Comparison of ENCODE assay signal across 8 cellular contexts in the genomic region with DNA sequence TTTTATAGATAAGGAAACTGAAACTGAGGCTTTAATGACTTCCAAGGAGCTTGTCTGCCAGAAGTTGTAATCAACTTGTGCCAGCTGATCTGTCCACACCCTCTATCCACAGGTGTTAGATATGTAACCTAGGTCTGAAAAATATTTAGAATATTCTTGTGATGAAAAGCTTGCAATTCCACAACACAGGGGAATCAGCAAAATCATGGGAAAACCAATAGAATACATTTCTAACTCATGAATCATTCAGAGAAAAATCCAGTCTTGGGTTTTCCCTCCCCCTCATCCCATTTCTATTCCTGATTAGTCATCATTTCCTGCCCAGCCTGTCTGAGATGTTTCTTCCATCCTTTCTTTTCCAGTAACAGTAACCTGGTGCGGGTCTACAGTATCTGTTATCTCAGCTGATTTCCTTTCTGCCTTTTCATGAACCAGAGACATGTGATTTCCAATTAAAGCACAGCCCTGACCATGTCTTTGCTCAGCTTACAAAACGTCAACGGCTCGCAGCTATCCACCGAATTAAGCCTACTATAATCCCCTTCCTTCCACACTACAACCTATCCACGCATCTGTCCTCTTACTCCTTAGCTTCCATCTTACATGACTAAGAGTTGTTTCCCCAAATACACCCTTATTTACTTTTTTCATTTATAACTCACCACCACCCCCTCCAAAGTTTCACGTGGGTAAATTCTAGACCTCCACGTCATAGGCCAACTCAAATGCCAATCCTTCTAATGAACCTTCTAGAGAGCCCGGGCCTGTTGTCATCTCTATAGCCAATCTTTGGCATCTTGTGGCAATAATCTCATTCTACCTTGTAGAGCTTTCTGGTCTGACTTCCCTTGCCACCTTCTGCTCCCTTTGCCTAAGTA. TPM values are rescaled to one million over a fixed set of nuclear protein-coding genes. Genes with fewer than 3 reads are reported as not detected.
A peak's percentile ranks its signal among the peaks of the same experiment; 100 is the strongest.
DNase-seq lines count a peak whose midpoint lies in the region; ATAC-seq and TF ChIP-seq lines count a peak whose summit lies in the region.

No MANE protein-coding gene starts in this region.

- peak overlapping the region; percentile 92 to 100 (median 98) for H3K27ac Mint-ChIP-seq in naive thymus-derived CD8-positive, alpha-beta T cell

- peak overlapping the region; percentile 78 to 95 (median 88) for H3K4me3 Mint-ChIP-seq in naive thymus-derived CD8-positive, alpha-beta T cell

- peaks cover 0 to 2% (median 0%) of the 10 kb centered on the region in 5 donors for H3K27me3 Mint-ChIP-seq in naive thymus-derived CD8-positive, alpha-beta T cell

- H3K27ac ChIP-seq in VCaP = peak overlapping the region; percentile 93
- H3K27ac ChIP-seq in esophagus muscularis mucosa (replicated peaks in 1 of 4) = peak overlapping the region; percentile 90 to 95 (median 90)

- H3K36me3 ChIP-seq in esophagus muscularis mucosa = no peaks in the 10 kb centered on the region

- H3K36me3 Mint-ChIP-seq in naive thymus-derived CD8-positive, alpha-beta T cell = no peaks in the 10 kb centered on the region

- 23% methylated on average over 9 of the region's 9 CpGs for WGBS in esophagus muscularis mucosa

- TF ChIP-seq POLR2A in esophagus muscularis mucosa (IDR thresholded peaks at IDR 0.05; ENCODE audit: low read depth) = no peak

- H3K4me3 ChIP-seq in esophagus muscularis mucosa = peak overlapping the region; percentile 71 to 90 (median 83)

- DNase-seq in D341Med (ENCODE audit: low spot score) (peak; percentile 46), HS-27A (ENCODE audit: low read depth) (peak; percentile 95), esophagus muscularis mucosa (ENCODE audit: extremely low spot score) (no peak), posterior vena cava (ENCODE audit: low spot score) (no peak)
- no peak for DNase-seq in naive thymus-derived CD8-positive, alpha-beta T cell

- no peak for TF ChIP-seq EP300 in esophagus muscularis mucosa (IDR thresholded peaks at IDR 0.05)

- POLR2A ChIA-PET in naive thymus-derived CD8-positive, alpha-beta T cell (lab: Charles Lee) = interaction anchor here (0.6 to 3.1 kb wide), 7 partner anchors 9 to 440 kb away, joined by 3 to 33 read pairs (median 5); a partner anchor contains a TSS

- peak; percentile 15 for ATAC-seq in GM19324 (IDR thresholded peaks at IDR 0.05; ENCODE audit: low FRiP score, unreplicated experiment)
- ATAC-seq in naive thymus-derived CD8-positive, alpha-beta T cell = peak in 1 of 2 donors; percentile 3
- no peak for ATAC-seq in HG03045 (IDR thresholded peaks at IDR 0.05; ENCODE audit: unreplicated experiment)

- H3K4me1 ChIP-seq in esophagus muscularis mucosa = peaks cover 19 to 38% (median 31%) of the 10 kb centered on the region in 4 donors

- H3K4me1 Mint-ChIP-seq in naive thymus-derived CD8-positive, alpha-beta T cell = peaks cover 12 to 31% (median 22%) of the 10 kb centered on the region in 4 donors

- H3K9me3 Mint-ChIP-seq in naive thymus-derived CD8-positive, alpha-beta T cell = no peaks in the 10 kb centered on the region

- H3K9me3 ChIP-seq in esophagus muscularis mucosa = no peaks in the 10 kb centered on the region

- TF ChIP-seq CTCF in VCaP (conservative IDR thresholded peaks at IDR 0.05) (no peak), esophagus muscularis mucosa (IDR thresholded peaks at IDR 0.05) (no peak)

- intact Hi-C loops in esophagus muscularis mucosa (cut with DNase I) = loop anchor here (5.0 kb wide), 1 partner anchor 288 kb away; a partner anchor contains a TSS
- intact Hi-C loops in posterior vena cava (cut with DNase I) = no loop called here

- H3K27me3 ChIP-seq in esophagus muscularis mucosa = no peaks in the 10 kb centered on the region

RNA-seq across cellular contexts. Expression of a gene that starts 1.0 kb away (rescaled TPM):
- 1 to 10 TPM; 1.7 to 7.0 (median 2.1) TPM for total RNA-seq in esophagus muscularis mucosa
- total RNA-seq in naive thymus-derived CD8-positive, alpha-beta T cell = 1 to 10 TPM; 2.0 to 2.1 TPM
- polyA plus RNA-seq in naive thymus-derived CD8-positive, alpha-beta T cell = under 1 TPM in 2 of 3 donors, not detected in 1; 0.44 to 0.51 TPM
- 1 to 10 TPM; 5.0 to 9.6 TPM for total RNA-seq in posterior vena cava

Comparison
In these comparisons a context has a peak if more than half of its experiments do, and no peak if none do; other contexts are left out.
1. DNase-seq: peak in D341Med (single experiment) and HS-27A (single experiment); none in esophagus muscularis mucosa (single experiment), naive thymus-derived CD8-positive, alpha-beta T cell (0 of 10) and posterior vena cava (single experiment).